ENCODE assay signal across 29 cellular contexts in genomic region chr2:190965580-190966222, GRCh38. TPM values are rescaled to one million over a fixed set of nuclear protein-coding genes. Genes with fewer than 3 reads are reported as not detected.
DNase-seq lines count a peak whose midpoint lies in the region; ATAC-seq, FAIRE-seq and TF ChIP-seq lines count a peak whose summit lies in the region.
"Had no signal": no experiment of that assay in that cellular context is flagged by ENCODE, and none has a peak within 500 bp of the region (broad histone marks: within the 10 kb centered on the region; RNA-seq: fewer than 3 reads in every experiment).

No MANE protein-coding gene starts in this region.

- TF ChIP-seq RAD21 in HepG2 (CRISPR knock-in tag; IDR thresholded peaks at IDR 0.05) = no peak

- no peak overlapping the region for H3K27ac ChIP-seq in CD4-positive, alpha-beta memory T cell (ENCODE audit: low read depth, low read length)
- no peak overlapping the region for H3K27ac ChIP-seq in HepG2 (ENCODE audit: extremely low read length, insufficient read depth, low read length)
- H3K27ac ChIP-seq: adrenal gland, gastroesophageal sphincter, KMS-11, sigmoid colon, testis had no signal

- peaks cover 64% of the 10 kb centered on the region for H3K36me3 Mint-ChIP-seq in activated naive CD4-positive, alpha-beta T cell treated with anti-CD3 and anti-CD28 coated beads for 36 hours (ENCODE audit: low read depth)
- H3K36me3 Mint-ChIP-seq in CD4-positive, alpha-beta memory T cell = peaks cover 66 to 83% of the 10 kb centered on the region in 2 donors

- peak overlapping the region; percentile 46 for H3K27ac Mint-ChIP-seq in activated naive CD4-positive, alpha-beta T cell treated with anti-CD3 and anti-CD28 coated beads for 36 hours
- H3K27ac Mint-ChIP-seq in CD4-positive, alpha-beta memory T cell = peak overlapping the region in 4 of 7 donors; percentile 27 to 53 (median 47)
- H3K27ac Mint-ChIP-seq: H9 had no signal

- POLR2A ChIA-PET in CD4-positive, alpha-beta memory T cell (lab: Charles Lee; ENCODE audit: partially characterized antibody) = no interaction called here
- POLR2A ChIA-PET in HepG2 (lab: Yijun Ruan, JAX) = interaction anchor here (1.1 kb wide), 1 partner anchor 55 kb away, joined by 3 read pairs; no protein-coding TSS in a partner anchor

- no peaks in the 10 kb centered on the region for H3K79me2 ChIP-seq in HepG2 (ENCODE audit: insufficient read depth, low read length)

- no TSS peak for BruUV-seq in HepG2 (replicated peaks; lab: Mats Ljungman, UMichigan)

- no peak for TF ChIP-seq CTCF in HepG2 (CRISPR knock-in tag; IDR thresholded peaks at IDR 0.05)

- 95% methylated on average over 2 of the region's 2 CpGs for WGBS in HepG2 (ENCODE audit: low lambda C conversion rate)

- in situ Hi-C loops in HepG2 (cut with HindIII; ENCODE audit: extremely low pct_ligation_motif_present, low pct_unique_long_range_greater_than_20kb) = no loop called here

- no peaks in the 10 kb centered on the region for H4K20me1 ChIP-seq in HepG2 (ENCODE audit: insufficient read depth, low read length)

- no peak for DNase-seq in activated naive CD4-positive, alpha-beta T cell treated with anti-CD3 and anti-CD28 coated beads for 36 hours
- no peak for DNase-seq in activated naive CD4-positive, alpha-beta T cell (lab: John Stamatoyannopoulos, UW)
- no peak for DNase-seq in CD4-positive, alpha-beta memory T cell
- no peak for DNase-seq in HTR-8/SVneo (ENCODE audit: insufficient read length, low spot score)
- peak; percentile 13 for DNase-seq in HepG2 (ENCODE audit: low spot score)
- DNase-seq in activated CD8-positive, alpha-beta memory T cell treated with anti-CD3 and anti-CD28 coated beads, Interleukin-2, amount 50 U/mL, for 48 hours = no peak
- DNase-seq: activated CD4-positive, CD25-positive, alpha-beta regulatory T cell; adrenal gland; body of pancreas; dorsolateral prefrontal cortex; H9; mesenchymal stem cell; MM.1S; NCI-H2107; NCI-H446 treated with DMSO at 0.1 percent for 48 hours; nucleus accumbens; RPMI8226; sigmoid colon; stimulated activated CD4-positive, alpha-beta T cell treated with anti-CD3 and anti-CD28 coated beads, Interleukin-4, amount 100 ng/mL, for 4 hours; stimulated activated naive CD4-positive, alpha-beta T cell; T-helper 1 cell; testis had no signal

- no peaks in the 10 kb centered on the region for H3K27me3 Mint-ChIP-seq in activated naive CD4-positive, alpha-beta T cell treated with anti-CD3 and anti-CD28 coated beads for 36 hours (ENCODE audit: low read depth)
- H3K27me3 Mint-ChIP-seq in CD4-positive, alpha-beta memory T cell = no peaks in the 10 kb centered on the region

- no peak overlapping the region for H3K4me3 ChIP-seq in CD4-positive, alpha-beta memory T cell (ENCODE audit: low read length in 2 of 2)
- no peak overlapping the region for H3K4me3 ChIP-seq in HepG2 (replicated peaks in 1 of 3; ENCODE audit: insufficient read depth in 1 of 3, low read depth in 2 of 3, low read length in 3 of 3)
- H3K4me3 ChIP-seq: adrenal gland, body of pancreas, dorsolateral prefrontal cortex, gastroesophageal sphincter, prostate gland, sigmoid colon, testis had no signal

- intact Hi-C loops in activated naive CD4-positive, alpha-beta T cell treated with anti-CD3 and anti-CD28 coated beads for 36 hours (cut with micrococcal nuclease) = loop anchor here (5.0 kb wide), 2 partner anchors 33 to 37 kb away; no protein-coding TSS in a partner anchor
- intact Hi-C loops in CD4-positive, alpha-beta memory T cell (cut with micrococcal nuclease) = loop anchor here (5.0 to 10.0 kb wide), 2 partner anchors 33 to 881 kb away; no protein-coding TSS in a partner anchor
- intact Hi-C loops in HepG2 (cut with micrococcal nuclease; ENCODE audit: unreplicated experiment) = no loop called here

- TF ChIP-seq EP300 in HepG2 (IDR thresholded peaks at IDR 0.05; ENCODE audit: low read depth in 2 of 2, low read length in 2 of 2) (no peak), HepG2 (CRISPR knock-in tag; IDR thresholded peaks at IDR 0.05; ENCODE audit: borderline replicate concordance) (no peak)

- FAIRE-seq in HTR-8/SVneo (lab: Jason Lieb, UNC) (peak; percentile 28), HepG2 (lab: Jason Lieb, UNC) (no peak)
- FAIRE-seq: endothelial cell of umbilical vein had no signal

- H3K4me2 ChIP-seq in HepG2 (ENCODE audit: low read depth, low read length) = no peak overlapping the region

- no peak overlapping the region for H3K4me3 Mint-ChIP-seq in activated naive CD4-positive, alpha-beta T cell treated with anti-CD3 and anti-CD28 coated beads for 36 hours
- H3K4me3 Mint-ChIP-seq in CD4-positive, alpha-beta memory T cell = no peak overlapping the region
- H3K4me3 Mint-ChIP-seq: CD14-positive monocyte, H9 had no signal

- H3K4me1 Mint-ChIP-seq in activated naive CD4-positive, alpha-beta T cell treated with anti-CD3 and anti-CD28 coated beads for 36 hours (ENCODE audit: low read depth) = peaks cover 31% of the 10 kb centered on the region
- peaks cover 25 to 40% (median 33%) of the 10 kb centered on the region in 4 donors for H3K4me1 Mint-ChIP-seq in CD4-positive, alpha-beta memory T cell
- H3K4me1 Mint-ChIP-seq: H9 had no signal

- H2AFZ ChIP-seq in HepG2 (ENCODE audit: low read length) = no peak overlapping the region

- peak; percentile 89 for ATAC-seq in HepG2
- no peak for ATAC-seq in HG02885 (IDR thresholded peaks at IDR 0.05; ENCODE audit: poor library complexity, unreplicated experiment)
- ATAC-seq in HG03378 (IDR thresholded peaks at IDR 0.05; ENCODE audit: unreplicated experiment) = no peak
- ATAC-seq: body of pancreas, gastroesophageal sphincter had no signal

- no peaks in the 10 kb centered on the region for H3K27me3 ChIP-seq in CD4-positive, alpha-beta memory T cell (ENCODE audit: insufficient read depth, low read length)
- no peaks in the 10 kb centered on the region for H3K27me3 ChIP-seq in HepG2 (ENCODE audit: control insufficient read depth in 1 of 2, insufficient read depth in 2 of 2, low read length in 2 of 2)
- H3K27me3 ChIP-seq: adrenal gland, body of pancreas, dorsolateral prefrontal cortex, gastroesophageal sphincter, sigmoid colon, testis had no signal

- H3K9me3 Mint-ChIP-seq in activated naive CD4-positive, alpha-beta T cell treated with anti-CD3 and anti-CD28 coated beads for 36 hours = no peaks in the 10 kb centered on the region
- H3K9me3 Mint-ChIP-seq in CD4-positive, alpha-beta memory T cell = no peaks in the 10 kb centered on the region
- H3K9me3 Mint-ChIP-seq: H9 had no signal

- no peaks in the 10 kb centered on the region for H3K9me3 ChIP-seq in CD4-positive, alpha-beta memory T cell (ENCODE audit: control insufficient read depth in 1 of 2, low read length in 2 of 2)
- no peaks in the 10 kb centered on the region for H3K9me3 ChIP-seq in HepG2 (ENCODE audit: low read length)
- H3K9me3 ChIP-seq: adrenal gland, body of pancreas, gastroesophageal sphincter, prostate gland, sigmoid colon, testis had no signal

- CTCF ChIA-PET in activated naive CD4-positive, alpha-beta T cell treated with anti-CD3 and anti-CD28 coated beads for 36 hours (lab: Charles Lee) = interaction anchor here (0.6 to 1.2 kb wide), 5 partner anchors 8 to 264 kb away, joined by 3 to 5 read pairs (median 3); no protein-coding TSS in a partner anchor
- CTCF ChIA-PET in CD4-positive, alpha-beta memory T cell (lab: Charles Lee; ENCODE audit: partially characterized antibody) = interaction anchor here (0.6 to 4.6 kb wide), 3 partner anchors 10 to 115 kb away, joined by 3 to 22 read pairs (median 4); no protein-coding TSS in a partner anchor
- CTCF ChIA-PET in HepG2 (lab: Yijun Ruan, JAX; ENCODE audit: low intra/inter-chr PET ratio, low total read pairs) = no interaction called here

- TF ChIP-seq POLR2A in HepG2 (IDR thresholded peaks at IDR 0.05; ENCODE audit: insufficient read depth in 1 of 2, low read depth in 2 of 2, low read length in 2 of 2) = no peak

- H3K9ac ChIP-seq in HepG2 (ENCODE audit: insufficient read depth, low read depth, low read length) = no peak overlapping the region
- H3K9ac ChIP-seq: KMS-11 had no signal

- no peaks in the 10 kb centered on the region for H3K4me1 ChIP-seq in CD4-positive, alpha-beta memory T cell (ENCODE audit: insufficient read depth, low read length)
- H3K4me1 ChIP-seq in HepG2 (ENCODE audit: insufficient read depth, low read length) = peaks cover 11% of the 10 kb centered on the region
- H3K4me1 ChIP-seq: gastroesophageal sphincter, sigmoid colon, testis had no signal

- H3K36me3 ChIP-seq in CD4-positive, alpha-beta memory T cell (ENCODE audit: insufficient read depth, low read length) = peaks cover 74% of the 10 kb centered on the region
- H3K36me3 ChIP-seq in HepG2 (replicated peaks in 1 of 2; ENCODE audit: control insufficient read depth in 1 of 2, insufficient read depth in 2 of 2, low read length in 2 of 2) = peaks cover 10 to 46% of the 10 kb centered on the region in 2 experiments

TF ChIP-seq in HepG2, 621 proteins besides CTCF, POLR2A, EP300 and RAD21 (continues in another document):
- TF ChIP-seq ZEB1 (IDR thresholded peaks at IDR 0.05; ENCODE audit: insufficient replicate concordance, low read depth) = peak; percentile 29

RNA-seq across cellular contexts. Expression of gene STAT1, which starts 48.3 kb away (rescaled TPM):
- total RNA-seq in activated naive CD4-positive, alpha-beta T cell treated with anti-CD3 and anti-CD28 coated beads for 36 hours = 100 to 1,000 TPM; 376 to 402 TPM
- 100 to 1,000 TPM; 130 TPM for total RNA-seq in CD4-positive, alpha-beta memory T cell
- polyA plus RNA-seq in CD4-positive, alpha-beta memory T cell = 100 to 1,000 TPM; 221 to 230 TPM
- total RNA-seq in HepG2 (2016; rRNA removed; fragmentation: Illumina TruSeq; extraction: Trizol) = 59.6 and 90.6 TPM in 2 replicates
- 5.1 and 7.1 TPM in 2 replicates for total RNA-seq in HepG2 (2016; cell fraction: cytosol; rRNA removed; fragmentation: Illumina TruSeq; extraction: Trizol; ENCODE audit: low read depth)
- total RNA-seq in HepG2 (2016; cell fraction: insoluble cytoplasmic fraction; rRNA removed; fragmentation: Illumina TruSeq; extraction: Trizol) = 57.7 and 86.9 TPM in 2 replicates
- 19.3 and 19.4 TPM in 2 replicates for total RNA-seq in HepG2 (2016; cell fraction: membrane; rRNA removed; fragmentation: Illumina TruSeq; extraction: Trizol)
- total RNA-seq in HepG2 (2016; cell fraction: nucleus; rRNA removed; fragmentation: Illumina TruSeq; extraction: Trizol) = 57.3 and 58.4 TPM in 2 replicates
- polyA plus RNA-seq in HepG2 (2011; rRNA removed) = 20.3 and 21.8 TPM in 2 replicates
- polyA plus RNA-seq in HepG2 (2011; cell fraction: cytosol; rRNA removed) = 13.9 and 15.2 TPM in 2 replicates
- polyA plus RNA-seq in HepG2 (2011; cell fraction: nucleus; rRNA removed) = 22.3 and 28.1 TPM in 2 replicates
- 24.4 and 28.8 TPM in 2 replicates for polyA plus RNA-seq in HepG2 (2012)
- 2.5 and 2.7 TPM in 2 replicates for polyA plus RNA-seq in HepG2 (2016; cell fraction: cytosol; fragmentation: Illumina TruSeq; extraction: Trizol; ENCODE audit: low read depth)
- polyA plus RNA-seq in HepG2 (2016; cell fraction: insoluble cytoplasmic fraction; fragmentation: Illumina TruSeq; extraction: Trizol; ENCODE audit: low read depth) = 75.4 and 77.9 TPM in 2 replicates
- 8.3 and 8.6 TPM in 2 replicates for polyA plus RNA-seq in HepG2 (2016; cell fraction: membrane; fragmentation: Illumina TruSeq; extraction: Trizol; ENCODE audit: low read depth)
- 42.8 and 45.3 TPM in 2 replicates for polyA plus RNA-seq in HepG2 (2016; cell fraction: nucleus; fragmentation: Illumina TruSeq; extraction: Trizol; ENCODE audit: insufficient read depth, low read depth)
- polyA minus RNA-seq in HepG2 (2011; rRNA and poly(A)+ RNA removed; ENCODE audit: low replicate concordance) = 57.6 and 62.6 TPM in 2 replicates
- polyA minus RNA-seq in HepG2 (2011; cell fraction: cytosol; rRNA and poly(A)+ RNA removed) = 30.3 and 34.4 TPM in 2 replicates
- polyA minus RNA-seq in HepG2 (2011; cell fraction: nucleus; rRNA and poly(A)+ RNA removed) = 84.8 and 99.3 TPM in 2 replicates
